3 cellular contexts compared by ENCODE assay signal in the genomic region with DNA sequence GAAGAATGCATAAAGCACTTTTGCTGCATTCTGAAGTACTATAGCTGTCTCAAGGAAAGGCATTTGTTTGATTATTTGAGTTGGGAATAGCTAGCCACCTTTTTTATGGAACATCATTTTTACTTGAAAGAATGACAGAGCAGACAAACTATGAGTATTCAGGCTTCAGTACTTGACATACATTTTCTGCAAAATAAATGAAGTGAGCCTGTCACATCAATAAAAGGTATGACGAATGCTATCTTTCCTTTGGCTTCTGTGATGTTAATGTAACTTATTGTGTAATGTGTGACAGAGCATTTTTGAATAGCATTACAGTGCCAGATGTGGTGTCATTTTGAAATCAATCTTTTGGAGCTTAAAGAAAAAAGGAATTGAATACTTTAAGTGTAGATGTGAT.
"Had no signal": no experiment of that assay in that cellular context is flagged by ENCODE, and none has a peak within 500 bp of the region (broad histone marks: within the 10 kb centered on the region; RNA-seq: fewer than 3 reads in every experiment).

No MANE protein-coding gene starts in this region.

- H3K4me3 ChIP-seq: GM12878 had no signal

- DNase-seq: GDM1, GF-D8 had no signal
